In genomic region chr11:110092577-110093406, GRCh38 we compare ENCODE assay signal across 8 cellular contexts. TPM values are rescaled to one million over a fixed set of nuclear protein-coding genes. Genes with fewer than 3 reads are reported as not detected.
DNase-seq lines count a peak whose midpoint lies in the region; ATAC-seq and TF ChIP-seq lines count a peak whose summit lies in the region.

TSS of gene ZC3H12C (plus strand) at chr11:110093392. CDS start at chr11:110093412, 20 bp downstream.

- CTCF ChIA-PET in OCI-LY7 (lab: Charles Lee; ENCODE audit: unreplicated experiment) = no interaction called here

- H3K36me3 ChIP-seq in heart left ventricle (no peaks in the 10 kb centered on the region), ovary (no peaks in the 10 kb centered on the region), OCI-LY7 (ENCODE audit: insufficient read depth, low read length) (no peaks in the 10 kb centered on the region)

- no peaks in the 10 kb centered on the region for H3K79me2 ChIP-seq in OCI-LY7 (ENCODE audit: insufficient read depth, low read depth, low read length)

- peak; percentile 61 for ATAC-seq in GM21619 (IDR thresholded peaks at IDR 0.05; ENCODE audit: unreplicated experiment)
- peak; percentile 72 to 87 (median 85) for ATAC-seq in heart left ventricle

- H3K27ac ChIP-seq in adipose tissue (ENCODE audit: low read depth, low read length) = peak within 1 kb of the TSS; percentile 86
- H3K27ac ChIP-seq in heart left ventricle = peak within 1 kb of the TSS; percentile 76 to 99 (median 94)
- H3K27ac ChIP-seq in ovary = peak within 1 kb of the TSS; percentile 98 to 99
- no peak within 1 kb of the TSS for H3K27ac ChIP-seq in OCI-LY7 (ENCODE audit: low read depth, low read length, poor library complexity, severe bottlenecking)

- no peaks in the 10 kb centered on the region for H3K27me3 ChIP-seq in heart left ventricle
- no peaks in the 10 kb centered on the region for H3K27me3 ChIP-seq in ovary

- TF ChIP-seq CTCF in heart left ventricle (IDR thresholded peaks at IDR 0.05) (peak in 10 of 12 donors; percentile 17 to 71 (median 48)), ovary (IDR thresholded peaks at IDR 0.05) (peak; percentile 11 to 81 (median 70)), OCI-LY7 (conservative IDR thresholded peaks at IDR 0.05; ENCODE audit: low read length) (no peak)

- no peak within 1 kb of the TSS for H3K4me2 ChIP-seq in OCI-LY7 (ENCODE audit: low read length)

- 0 to 1% (median 1%) methylated on average over 84 to 100 of the region's 106 CpGs for WGBS in adipose tissue, 3 donors
- 0 to 1% (median 1%) methylated on average over 57 to 106 of the region's 106 CpGs for WGBS in heart left ventricle, 4 donors
- WGBS in ovary, 3 donors = 0 to 1% (median 0%) methylated on average over 89 to 106 of the region's 106 CpGs

- H3K9me3 ChIP-seq in heart left ventricle = no peaks in the 10 kb centered on the region
- H3K9me3 ChIP-seq in ovary = no peaks in the 10 kb centered on the region
- H3K9me3 ChIP-seq in OCI-LY7 (ENCODE audit: low read length) = no peaks in the 10 kb centered on the region

- peak; percentile 94 for DNase-seq in GM03348 (ENCODE audit: low spot score)
- DNase-seq in HuH-7.5 (ENCODE audit: low spot score) = peak; percentile 58
- peak; percentile 93 for DNase-seq in OCI-M1 (lab: John Stamatoyannopoulos, UW)
- DNase-seq in heart left ventricle = peak; percentile 80 to 88 (median 86)
- peak; percentile 82 to 91 (median 85) for DNase-seq in ovary
- no peak for DNase-seq in OCI-LY7 (ENCODE audit: low spot score)

- POLR2A ChIA-PET in OCI-LY7 (lab: Charles Lee) = no interaction called here

- peaks cover 0 to 38% (median 20%) of the 10 kb centered on the region in 12 donors for H3K4me1 ChIP-seq in heart left ventricle
- peaks cover 2% of the 10 kb centered on the region for H3K4me1 ChIP-seq in ovary (ENCODE audit: insufficient read depth)
- no peaks in the 10 kb centered on the region for H3K4me1 ChIP-seq in OCI-LY7 (ENCODE audit: insufficient read depth, low read length, poor library complexity, severe bottlenecking)

- TF ChIP-seq POLR2A in heart left ventricle (IDR thresholded peaks at IDR 0.05) = peak in 1 of 2 donors; percentile 19
- peak; percentile 72 for TF ChIP-seq POLR2A in ovary (IDR thresholded peaks at IDR 0.05)

- H4K20me1 ChIP-seq in OCI-LY7 (ENCODE audit: insufficient read depth, low read length) = no peaks in the 10 kb centered on the region

- no peaks in the 10 kb centered on the region for H3K9me2 ChIP-seq in OCI-LY7 (ENCODE audit: insufficient read depth, low read length)

- BruUV-seq in OCI-LY7 (replicated peaks; lab: Mats Ljungman, UMichigan) = no TSS peak

- intact Hi-C loops in heart left ventricle (cut with DNase I) = loop anchor here in 7 of 10 donors (1.0 to 10.0 kb wide), 5 partner anchors 145 to 202 kb away; partner anchors contain the start of gene RDX (in 1 of the 7)
- intact Hi-C loops in ovary (cut with DNase I) = loop anchor here in 2 of 4 donors (10.0 kb wide), 2 partner anchors 138 to 332 kb away; partner anchors contain the start of gene FDX1 (in 1 of the 2)
- intact Hi-C loops in OCI-LY7 (cut with micrococcal nuclease; ENCODE audit: unreplicated experiment) = no loop called here

- H3K4me3 ChIP-seq in heart left ventricle (peak within 1 kb of the TSS; percentile 59 to 93 (median 81)), ovary (peak within 1 kb of the TSS; percentile 86), OCI-LY7 (ENCODE audit: low read depth, low read length, poor library complexity, severe bottlenecking) (no peak within 1 kb of the TSS)

- TF ChIP-seq EP300 in ovary (IDR thresholded peaks at IDR 0.05) = no peak

- no peak within 1 kb of the TSS for H2AFZ ChIP-seq in OCI-LY7 (ENCODE audit: low read length)

RNA-seq across cellular contexts. Expression of gene ZC3H12C, which starts in this region (rescaled TPM):
- polyA plus RNA-seq in adipose tissue (1 to 10 TPM; 1.1 to 3.1 (median 2.2) TPM), heart left ventricle (1 to 10 TPM; 2.1 to 7.2 TPM), ovary (1 to 10 TPM; 2.5 to 7.5 TPM)
- total RNA-seq in heart left ventricle (10 to 100 TPM; 13.8 to 24.3 (median 18.8) TPM), ovary (10 to 100 TPM; 10.2 to 21.0 (median 17.7) TPM), OCI-LY7 (2022) (not detected in 2 replicates)
- not detected in 2 replicates for total RNA-seq in OCI-LY7 (2014; rRNA removed; shearing (Covaris generic))

Comparison
In these comparisons a context has a peak if more than half of its experiments do, and no peak if none do; other contexts are left out.
1. RNA of gene ZC3H12C (total RNA-seq): 13.8 to 24.3 TPM in heart left ventricle and 10.2 to 21.0 TPM in ovary; not detected in OCI-LY7; every median in the first group is over 10 times any median in the second.